In genomic region chr10:44978213-44978569, GRCh38 we compare ENCODE assay signal across 1 cellular context.
TF ChIP-seq lines count a peak whose summit lies in the region.

No MANE protein-coding gene starts in this region.

TF ChIP-seq in IMR-90, 13 proteins besides CTCF, POLR2A, EP300 and RAD21 (continued from another document):
- TF ChIP-seq USF2 (IDR thresholded peaks at IDR 0.05; ENCODE audit: low read depth, low read length) (no peak), CEBPB (IDR thresholded peaks at IDR 0.05; ENCODE audit: low read depth, low read length) (no peak), MXI1 (IDR thresholded peaks at IDR 0.05; ENCODE audit: borderline replicate concordance, low read depth, low read length) (no peak), ELK1 (IDR thresholded peaks at IDR 0.05; ENCODE audit: borderline replicate concordance, low read depth, low read length) (no peak), MAZ (IDR thresholded peaks at IDR 0.05; ENCODE audit: borderline replicate concordance, low read depth, low read length) (no peak)
TF ChIP-seq in IMR-90: peak in this region for 0.
